1 cellular context compared by ENCODE assay signal in the genomic region with DNA sequence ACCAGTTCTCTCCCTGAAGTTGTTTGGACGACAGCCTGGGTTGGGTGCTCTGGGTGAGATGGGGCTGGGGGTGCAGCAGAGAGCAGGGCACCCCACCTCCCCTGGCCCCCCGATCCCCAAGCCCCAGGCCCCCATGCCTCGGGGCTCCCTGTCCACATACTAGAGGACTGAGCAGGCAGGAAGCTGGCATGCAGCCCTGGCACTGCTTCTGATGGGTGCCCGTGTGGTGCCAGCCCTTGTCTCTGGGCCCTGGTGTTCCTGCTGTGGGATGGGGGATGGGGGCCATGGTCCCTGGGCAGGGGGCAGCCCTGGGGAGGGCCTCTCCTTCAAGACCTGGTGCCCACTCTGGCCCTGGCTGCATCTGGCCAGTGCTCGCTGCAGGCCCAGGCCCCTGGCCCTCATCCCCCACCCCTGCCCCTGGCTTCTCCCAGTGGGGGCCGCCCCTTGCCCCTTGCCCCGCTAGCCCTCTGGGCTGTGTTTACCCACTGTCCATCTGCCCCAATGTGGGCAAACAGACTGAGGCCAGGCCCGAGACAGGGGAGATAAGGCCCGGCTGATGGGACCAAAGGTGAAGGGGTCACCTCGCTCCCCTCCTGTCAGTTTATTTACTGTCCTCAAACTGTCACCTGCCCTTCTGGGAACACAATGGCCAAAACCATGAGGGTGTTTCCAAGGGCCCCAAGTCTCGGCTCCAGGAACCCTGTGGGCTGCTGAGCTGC.
TF ChIP-seq lines count a peak whose summit lies in the region.

No MANE protein-coding gene starts in this region.

TF ChIP-seq in HepG2, 621 proteins besides CTCF, POLR2A, EP300 and RAD21 (continued from another document and continues in another):
- TF ChIP-seq, protein P1, sequence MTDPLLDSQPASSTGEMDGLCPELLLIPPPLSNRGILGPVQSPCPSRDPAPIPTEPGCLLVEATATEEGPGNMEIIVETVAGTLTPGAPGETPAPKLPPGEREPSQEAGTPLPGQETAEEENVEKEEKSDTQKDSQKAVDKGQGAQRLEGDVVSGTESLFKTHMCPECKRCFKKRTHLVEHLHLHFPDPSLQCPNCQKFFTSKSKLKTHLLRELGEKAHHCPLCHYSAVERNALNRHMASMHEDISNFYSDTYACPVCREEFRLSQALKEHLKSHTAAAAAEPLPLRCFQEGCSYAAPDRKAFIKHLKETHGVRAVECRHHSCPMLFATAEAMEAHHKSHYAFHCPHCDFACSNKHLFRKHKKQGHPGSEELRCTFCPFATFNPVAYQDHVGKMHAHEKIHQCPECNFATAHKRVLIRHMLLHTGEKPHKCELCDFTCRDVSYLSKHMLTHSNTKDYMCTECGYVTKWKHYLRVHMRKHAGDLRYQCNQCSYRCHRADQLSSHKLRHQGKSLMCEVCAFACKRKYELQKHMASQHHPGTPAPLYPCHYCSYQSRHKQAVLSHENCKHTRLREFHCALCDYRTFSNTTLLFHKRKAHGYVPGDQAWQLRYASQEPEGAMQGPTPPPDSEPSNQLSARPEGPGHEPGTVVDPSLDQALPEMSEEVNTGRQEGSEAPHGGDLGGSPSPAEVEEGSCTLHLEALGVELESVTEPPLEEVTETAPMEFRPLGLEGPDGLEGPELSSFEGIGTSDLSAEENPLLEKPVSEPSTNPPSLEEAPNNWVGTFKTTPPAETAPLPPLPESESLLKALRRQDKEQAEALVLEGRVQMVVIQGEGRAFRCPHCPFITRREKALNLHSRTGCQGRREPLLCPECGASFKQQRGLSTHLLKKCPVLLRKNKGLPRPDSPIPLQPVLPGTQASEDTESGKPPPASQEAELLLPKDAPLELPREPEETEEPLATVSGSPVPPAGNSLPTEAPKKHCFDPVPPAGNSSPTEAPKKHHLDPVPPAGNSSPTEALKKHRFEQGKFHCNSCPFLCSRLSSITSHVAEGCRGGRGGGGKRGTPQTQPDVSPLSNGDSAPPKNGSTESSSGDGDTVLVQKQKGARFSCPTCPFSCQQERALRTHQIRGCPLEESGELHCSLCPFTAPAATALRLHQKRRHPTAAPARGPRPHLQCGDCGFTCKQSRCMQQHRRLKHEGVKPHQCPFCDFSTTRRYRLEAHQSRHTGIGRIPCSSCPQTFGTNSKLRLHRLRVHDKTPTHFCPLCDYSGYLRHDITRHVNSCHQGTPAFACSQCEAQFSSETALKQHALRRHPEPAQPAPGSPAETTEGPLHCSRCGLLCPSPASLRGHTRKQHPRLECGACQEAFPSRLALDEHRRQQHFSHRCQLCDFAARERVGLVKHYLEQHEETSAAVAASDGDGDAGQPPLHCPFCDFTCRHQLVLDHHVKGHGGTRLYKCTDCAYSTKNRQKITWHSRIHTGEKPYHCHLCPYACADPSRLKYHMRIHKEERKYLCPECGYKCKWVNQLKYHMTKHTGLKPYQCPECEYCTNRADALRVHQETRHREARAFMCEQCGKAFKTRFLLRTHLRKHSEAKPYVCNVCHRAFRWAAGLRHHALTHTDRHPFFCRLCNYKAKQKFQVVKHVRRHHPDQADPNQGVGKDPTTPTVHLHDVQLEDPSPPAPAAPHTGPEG (CRISPR knock-in tag; IDR thresholded peaks at IDR 0.05): no peak
- TF ChIP-seq FOXM1 (CRISPR knock-in tag; IDR thresholded peaks at IDR 0.05): no peak
- peak; percentile 88 for TF ChIP-seq FOXO1 (CRISPR knock-in tag; IDR thresholded peaks at IDR 0.05)
- no peak for TF ChIP-seq ZNF335 (CRISPR knock-in tag; IDR thresholded peaks at IDR 0.05)
- TF ChIP-seq ZNF224 (CRISPR knock-in tag; IDR thresholded peaks at IDR 0.05): no peak
- TF ChIP-seq, protein P2, sequence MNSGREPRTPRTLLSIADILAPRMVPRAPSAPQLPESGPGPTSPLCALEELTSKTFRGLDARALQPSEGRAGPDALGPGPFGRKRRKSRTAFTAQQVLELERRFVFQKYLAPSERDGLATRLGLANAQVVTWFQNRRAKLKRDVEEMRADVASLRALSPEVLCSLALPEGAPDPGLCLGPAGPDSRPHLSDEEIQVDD (CRISPR knock-in tag; IDR thresholded peaks at IDR 0.05; ENCODE audit: borderline replicate concordance): no peak
- peak; percentile 68; the same call in 1 of the 2 replicates for TF ChIP-seq ZNF292 (CRISPR knock-in tag; IDR thresholded peaks at IDR 0.05; ENCODE audit: borderline replicate concordance, low read depth)
- peak; percentile 57; the same call in 1 of the 2 replicates for TF ChIP-seq SALL2 (CRISPR knock-in tag; IDR thresholded peaks at IDR 0.05)
- TF ChIP-seq, protein P3, sequence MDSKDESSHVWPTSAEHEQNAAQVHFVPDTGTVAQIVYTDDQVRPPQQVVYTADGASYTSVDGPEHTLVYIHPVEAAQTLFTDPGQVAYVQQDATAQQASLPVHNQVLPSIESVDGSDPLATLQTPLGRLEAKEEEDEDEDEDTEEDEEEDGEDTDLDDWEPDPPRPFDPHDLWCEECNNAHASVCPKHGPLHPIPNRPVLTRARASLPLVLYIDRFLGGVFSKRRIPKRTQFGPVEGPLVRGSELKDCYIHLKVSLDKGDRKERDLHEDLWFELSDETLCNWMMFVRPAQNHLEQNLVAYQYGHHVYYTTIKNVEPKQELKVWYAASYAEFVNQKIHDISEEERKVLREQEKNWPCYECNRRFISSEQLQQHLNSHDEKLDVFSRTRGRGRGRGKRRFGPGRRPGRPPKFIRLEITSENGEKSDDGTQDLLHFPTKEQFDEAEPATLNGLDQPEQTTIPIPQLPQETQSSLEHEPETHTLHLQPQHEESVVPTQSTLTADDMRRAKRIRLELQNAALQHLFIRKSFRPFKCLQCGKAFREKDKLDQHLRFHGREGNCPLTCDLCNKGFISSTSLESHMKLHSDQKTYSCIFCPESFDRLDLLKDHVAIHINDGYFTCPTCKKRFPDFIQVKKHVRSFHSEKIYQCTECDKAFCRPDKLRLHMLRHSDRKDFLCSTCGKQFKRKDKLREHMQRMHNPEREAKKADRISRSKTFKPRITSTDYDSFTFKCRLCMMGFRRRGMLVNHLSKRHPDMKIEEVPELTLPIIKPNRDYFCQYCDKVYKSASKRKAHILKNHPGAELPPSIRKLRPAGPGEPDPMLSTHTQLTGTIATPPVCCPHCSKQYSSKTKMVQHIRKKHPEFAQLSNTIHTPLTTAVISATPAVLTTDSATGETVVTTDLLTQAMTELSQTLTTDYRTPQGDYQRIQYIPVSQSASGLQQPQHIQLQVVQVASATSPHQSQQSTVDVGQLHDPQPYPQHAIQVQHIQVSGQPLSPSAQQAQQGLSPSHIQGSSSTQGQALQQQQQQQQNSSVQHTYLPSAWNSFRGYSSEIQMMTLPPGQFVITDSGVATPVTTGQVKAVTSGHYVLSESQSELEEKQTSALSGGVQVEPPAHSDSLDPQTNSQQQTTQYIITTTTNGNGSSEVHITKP (CRISPR knock-in tag; IDR thresholded peaks at IDR 0.05; ENCODE audit: low read depth): no peak
- no peak for TF ChIP-seq HOMEZ (CRISPR knock-in tag; IDR thresholded peaks at IDR 0.05; ENCODE audit: low read depth)
- TF ChIP-seq YEATS2 (CRISPR knock-in tag; IDR thresholded peaks at IDR 0.05; ENCODE audit: borderline replicate concordance): no peak
- TF ChIP-seq KLF6 (CRISPR knock-in tag; IDR thresholded peaks at IDR 0.05): no peak
- peak; percentile 96; the same call in 1 of the 2 replicates for TF ChIP-seq MTA1 (CRISPR knock-in tag; IDR thresholded peaks at IDR 0.05; ENCODE audit: borderline replicate concordance)
- TF ChIP-seq ZNF160 (CRISPR knock-in tag; IDR thresholded peaks at IDR 0.05): no peak
- TF ChIP-seq PRMT3 (CRISPR knock-in tag; IDR thresholded peaks at IDR 0.05; ENCODE audit: borderline replicate concordance, low read depth): no peak
- no peak for TF ChIP-seq ZBTB1 (CRISPR knock-in tag; IDR thresholded peaks at IDR 0.05; ENCODE audit: borderline replicate concordance)
- no peak for TF ChIP-seq ZFP37 (CRISPR knock-in tag; IDR thresholded peaks at IDR 0.05; ENCODE audit: borderline replicate concordance)
- TF ChIP-seq NR2C2 (CRISPR knock-in tag; IDR thresholded peaks at IDR 0.05; ENCODE audit: borderline replicate concordance): peak; percentile 83
- TF ChIP-seq, protein P4, sequence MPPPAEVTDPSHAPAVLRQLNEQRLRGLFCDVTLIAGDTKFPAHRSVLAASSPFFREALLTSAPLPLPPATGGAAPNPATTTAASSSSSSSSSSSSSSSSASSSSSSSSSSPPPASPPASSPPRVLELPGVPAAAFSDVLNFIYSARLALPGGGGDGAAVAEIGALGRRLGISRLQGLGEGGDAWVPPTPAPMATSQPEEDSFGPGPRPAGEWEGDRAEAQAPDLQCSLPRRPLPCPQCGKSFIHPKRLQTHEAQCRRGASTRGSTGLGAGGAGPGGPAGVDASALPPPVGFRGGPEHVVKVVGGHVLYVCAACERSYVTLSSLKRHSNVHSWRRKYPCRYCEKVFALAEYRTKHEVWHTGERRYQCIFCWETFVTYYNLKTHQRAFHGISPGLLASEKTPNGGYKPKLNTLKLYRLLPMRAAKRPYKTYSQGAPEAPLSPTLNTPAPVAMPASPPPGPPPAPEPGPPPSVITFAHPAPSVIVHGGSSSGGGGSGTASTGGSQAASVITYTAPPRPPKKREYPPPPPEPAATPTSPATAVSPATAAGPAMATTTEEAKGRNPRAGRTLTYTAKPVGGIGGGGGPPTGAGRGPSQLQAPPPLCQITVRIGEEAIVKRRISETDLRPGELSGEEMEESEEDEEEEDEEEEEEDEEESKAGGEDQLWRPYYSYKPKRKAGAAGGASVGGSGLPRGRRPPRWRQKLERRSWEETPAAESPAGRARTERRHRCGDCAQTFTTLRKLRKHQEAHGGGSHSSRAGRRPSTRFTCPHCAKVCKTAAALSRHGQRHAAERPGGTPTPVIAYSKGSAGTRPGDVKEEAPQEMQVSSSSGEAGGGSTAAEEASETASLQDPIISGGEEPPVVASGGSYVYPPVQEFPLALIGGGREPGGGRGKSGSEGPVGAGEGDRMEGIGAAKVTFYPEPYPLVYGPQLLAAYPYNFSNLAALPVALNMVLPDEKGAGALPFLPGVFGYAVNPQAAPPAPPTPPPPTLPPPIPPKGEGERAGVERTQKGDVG (CRISPR knock-in tag; IDR thresholded peaks at IDR 0.05; ENCODE audit: borderline replicate concordance): no peak
- no peak for TF ChIP-seq SNAPC2 (CRISPR knock-in tag; IDR thresholded peaks at IDR 0.05)
- no peak for TF ChIP-seq ZNF530 (CRISPR knock-in tag; IDR thresholded peaks at IDR 0.05; ENCODE audit: low read depth)
- TF ChIP-seq ZNF674 (CRISPR knock-in tag; IDR thresholded peaks at IDR 0.05; ENCODE audit: low read depth): no peak
- TF ChIP-seq EZH2 (conservative IDR thresholded peaks at IDR 0.05; ENCODE audit: low read depth, low read length): no peak
- no peak for TF ChIP-seq AHR (CRISPR knock-in tag; IDR thresholded peaks at IDR 0.05)
- TF ChIP-seq CHD2 (IDR thresholded peaks at IDR 0.05; ENCODE audit: low read depth, low read length): no peak
- TF ChIP-seq TBX2 (CRISPR knock-in tag; IDR thresholded peaks at IDR 0.05; ENCODE audit: borderline replicate concordance): peak; percentile 97
- peak; percentile 85; the same call in 1 of the 2 replicates for TF ChIP-seq HOXD1 (CRISPR knock-in tag; IDR thresholded peaks at IDR 0.05)
- no peak for TF ChIP-seq ZNF446 (CRISPR knock-in tag; IDR thresholded peaks at IDR 0.05)
- TF ChIP-seq ZFP82 (CRISPR knock-in tag; IDR thresholded peaks at IDR 0.05; ENCODE audit: borderline replicate concordance): no peak
- TF ChIP-seq ZSCAN30 (CRISPR knock-in tag; IDR thresholded peaks at IDR 0.05): no peak
- TF ChIP-seq SOX6 (IDR thresholded peaks at IDR 0.05): no peak
- TF ChIP-seq SOX6 (CRISPR knock-in tag; IDR thresholded peaks at IDR 0.05): peak; percentile 96
- TF ChIP-seq ZNF10 (CRISPR knock-in tag; IDR thresholded peaks at IDR 0.05; ENCODE audit: borderline replicate concordance, low read depth): no peak
- TF ChIP-seq ZNF572 (CRISPR knock-in tag; IDR thresholded peaks at IDR 0.05): no peak; the same call in 1 of the 2 replicates
- no peak for TF ChIP-seq ZNF329 (CRISPR knock-in tag; IDR thresholded peaks at IDR 0.05; ENCODE audit: low read depth)
- TF ChIP-seq ELF4 (CRISPR knock-in tag; IDR thresholded peaks at IDR 0.05; ENCODE audit: borderline replicate concordance): no peak
- no peak for TF ChIP-seq ZNF776 (CRISPR knock-in tag; IDR thresholded peaks at IDR 0.05)
- no peak for TF ChIP-seq MXD4 (CRISPR knock-in tag; IDR thresholded peaks at IDR 0.05)
- no peak for TF ChIP-seq ZNF138 (CRISPR knock-in tag; IDR thresholded peaks at IDR 0.05; ENCODE audit: low read depth)
- no peak for TF ChIP-seq NAIF1 (CRISPR knock-in tag; IDR thresholded peaks at IDR 0.05; ENCODE audit: borderline replicate concordance)
- TF ChIP-seq ZNF510 (CRISPR knock-in tag; IDR thresholded peaks at IDR 0.05; ENCODE audit: low read depth): no peak
- TF ChIP-seq ZNF883 (CRISPR knock-in tag; IDR thresholded peaks at IDR 0.05; ENCODE audit: not compliant biosample characterization): no peak
- TF ChIP-seq ZSCAN9 (CRISPR knock-in tag; IDR thresholded peaks at IDR 0.05; ENCODE audit: borderline replicate concordance): no peak
